1 cellular context compared by ENCODE assay signal in the genomic region with DNA sequence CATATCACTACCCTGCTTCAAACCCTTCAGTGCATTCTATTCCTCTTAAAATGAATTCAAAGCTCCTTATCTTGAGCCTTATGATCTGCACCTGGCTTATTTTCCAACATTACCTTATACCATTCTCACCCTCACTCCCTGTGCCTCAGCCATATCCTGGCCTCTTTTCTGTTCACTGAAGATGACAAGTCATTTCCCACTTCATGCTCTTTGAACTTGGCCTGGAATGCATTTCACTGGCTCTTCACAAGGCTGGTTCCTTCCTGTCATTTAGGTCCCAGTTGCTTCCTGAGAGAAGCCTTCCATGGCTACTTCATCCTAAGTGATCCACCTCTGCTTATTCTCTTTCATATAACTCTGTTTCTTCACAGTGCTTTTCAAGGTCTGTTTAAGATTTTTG.
TF ChIP-seq lines count a peak whose summit lies in the region.

No MANE protein-coding gene starts in this region.

TF ChIP-seq in HCT116, 20 proteins besides CTCF, POLR2A, EP300 and RAD21:
- TF ChIP-seq FOSL1 (IDR thresholded peaks at IDR 0.05; ENCODE audit: low read depth) (no peak), CEBPB (IDR thresholded peaks at IDR 0.05; ENCODE audit: low read depth) (no peak), EGR1 (IDR thresholded peaks at IDR 0.05; ENCODE audit: low read depth) (no peak), SP1 (IDR thresholded peaks at IDR 0.05; ENCODE audit: low read depth) (no peak), TCF7L2 (IDR thresholded peaks at IDR 0.05; ENCODE audit: borderline replicate concordance, extremely low read depth, insufficient read depth, insufficient read length) (no peak)
TF ChIP-seq in HCT116: peak in this region for 0.
